In genomic region chr1:19704247-19705113, GRCh38 we compare ENCODE assay signal across 8 cellular contexts. TPM values are rescaled to one million over a fixed set of nuclear protein-coding genes. Genes with fewer than 3 reads are reported as not detected.
DNase-seq lines count a peak whose midpoint lies in the region; ATAC-seq and TF ChIP-seq lines count a peak whose summit lies in the region.

No MANE protein-coding gene starts in this region.

- ATAC-seq in GM21423 (IDR thresholded peaks at IDR 0.05; ENCODE audit: unreplicated experiment): no peak

- H3K9me3 Mint-ChIP-seq in mesothelial cell of epicardium: no peaks in the 10 kb centered on the region

- peaks cover 1% of the 10 kb centered on the region for H3K36me3 Mint-ChIP-seq in mesothelial cell of epicardium

- in situ Hi-C loops in GM13977 (cut with MboI; ENCODE audit: low pct_unique_long_range_greater_than_20kb, low sequenced_read_pairs, unreplicated experiment): no loop called here

- H3K27me3 Mint-ChIP-seq in mesothelial cell of epicardium (ENCODE audit: low read depth): no peaks in the 10 kb centered on the region

- no peak overlapping the region for H3K4me3 Mint-ChIP-seq in mesothelial cell of epicardium

- TF ChIP-seq CTCF in AG09319 (IDR thresholded peaks at IDR 0.05; ENCODE audit: low read depth, low read length) (peak; percentile 95), GM13977 (IDR thresholded peaks at IDR 0.05; ENCODE audit: extremely low read depth, insufficient read depth, missing control alignments) (peak; percentile 94), mesothelial cell of epicardium (IDR thresholded peaks at IDR 0.05; ENCODE audit: unreplicated experiment) (peak; percentile 92)

- no peak overlapping the region for H3K27ac Mint-ChIP-seq in mesothelial cell of epicardium

- DNase-seq in AG09319 (ENCODE audit: extremely low read depth, low read depth) (peak; percentile 28), GM13977 (ENCODE audit: low spot score) (peak; percentile 69), NCI-H345 treated with DMSO at 0.1 percent for 48 hours (lab: John Stamatoyannopoulos, UW; ENCODE audit: unreplicated experiment) (peak; percentile 45), epidermal melanocyte (ENCODE audit: insufficient read length, low spot score) (peak; percentile 92), mesothelial cell of epicardium (ENCODE audit: low spot score in 2 of 2, unreplicated experiment in 2 of 2) (peak; percentile 57 to 85)
- peak; percentile 79 for DNase-seq in activated CD8-positive, alpha-beta memory T cell treated with anti-CD3 and anti-CD28 coated beads for 24 hours
- peak; percentile 41 for DNase-seq in stimulated activated CD8-positive, alpha-beta memory T cell treated with anti-CD3 and anti-CD28 coated beads, Interleukin-4, amount 100 ng/mL, for 24 hours (ENCODE audit: low read depth)

- H3K4me1 Mint-ChIP-seq in mesothelial cell of epicardium: peaks cover 12% of the 10 kb centered on the region

RNA-seq across cellular contexts. Expression of gene HTR6, which starts 39.8 kb away (rescaled TPM):
- 0.11 to 0.24 TPM (median 0.11 TPM) in 3 replicates for total RNA-seq in mesothelial cell of epicardium

Comparison
In these comparisons a context has a peak if more than half of its experiments do, and no peak if none do; other contexts are left out.
1. DNase-seq: peak in every context shown above with its lines; median percentile 92 in epidermal melanocyte; 79 in activated CD8-positive, alpha-beta memory T cell treated with anti-CD3 and anti-CD28 coated beads for 24 hours; 71 in mesothelial cell of epicardium; 69 in GM13977; 45 in NCI-H345 treated with DMSO at 0.1 percent for 48 hours; 41 in stimulated activated CD8-positive, alpha-beta memory T cell treated with anti-CD3 and anti-CD28 coated beads, Interleukin-4, amount 100 ng/mL, for 24 hours; 28 in AG09319.